ENCODE assay signal across 9 cellular contexts in the genomic region with DNA sequence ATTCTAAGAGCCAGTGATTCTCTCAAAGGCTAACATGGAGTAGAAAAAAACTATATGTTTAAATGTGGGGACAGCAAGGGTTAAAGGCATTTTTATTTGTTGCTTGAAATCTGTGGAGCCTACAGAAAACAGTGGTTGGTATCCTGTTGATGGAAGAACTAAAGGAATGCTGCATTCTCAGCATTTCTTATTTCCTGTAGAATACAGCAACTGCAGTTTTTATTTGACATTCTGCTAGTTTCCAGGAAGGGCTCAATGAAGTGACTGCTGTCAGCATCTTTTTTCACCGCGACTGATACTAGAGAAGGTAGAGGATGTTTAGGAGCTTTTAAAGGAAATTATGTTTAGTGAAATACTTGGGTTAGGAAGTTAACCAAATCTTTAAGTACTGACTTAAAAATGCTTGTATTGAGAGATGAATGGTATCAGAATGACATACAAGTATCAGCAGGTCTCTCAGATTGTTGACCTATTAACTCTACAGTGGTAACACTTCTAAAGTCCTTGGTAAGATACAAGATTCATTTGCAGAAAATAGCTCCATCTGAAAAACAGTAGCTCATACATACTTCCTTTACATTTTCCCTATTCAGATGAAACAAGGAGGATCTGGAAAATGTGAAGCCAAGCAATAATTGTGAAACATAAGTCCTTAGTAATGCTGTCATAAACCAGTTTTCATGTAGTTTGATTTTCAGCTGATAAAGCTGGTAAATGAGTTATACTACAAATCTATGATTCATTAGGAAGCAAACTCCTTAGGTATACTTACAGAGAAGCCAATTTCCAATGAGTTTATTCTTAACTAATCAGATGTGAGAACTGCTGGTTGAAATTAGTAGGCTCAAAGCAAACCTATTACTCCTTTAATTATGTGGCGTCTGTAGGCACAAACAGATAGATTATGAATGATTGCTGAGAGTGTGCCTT. TPM values are rescaled to one million over a fixed set of nuclear protein-coding genes. Genes with fewer than 3 reads are reported as not detected.
A peak's percentile ranks its signal among the peaks of the same experiment; 100 is the strongest.
DNase-seq lines count a peak whose midpoint lies in the region; ATAC-seq, FAIRE-seq and TF ChIP-seq lines count a peak whose summit lies in the region.
"Had no signal": no experiment of that assay in that cellular context is flagged by ENCODE, and none has a peak within 500 bp of the region (broad histone marks: within the 10 kb centered on the region; RNA-seq: fewer than 3 reads in every experiment).

No MANE protein-coding gene starts in this region.

- TF ChIP-seq CTCF in HFFc6 (IDR thresholded peaks at IDR 0.05) (no peak), astrocyte (IDR thresholded peaks at IDR 0.05; ENCODE audit: insufficient read depth, low read depth, low read length) (no peak), foreskin fibroblast (IDR thresholded peaks at IDR 0.05; ENCODE audit: low read depth, low read length) (no peak)

- no peaks in the 10 kb centered on the region for H3K9me3 Mint-ChIP-seq in HFFc6
- H3K9me3 Mint-ChIP-seq in astrocyte (ENCODE audit: unreplicated experiment) = no peaks in the 10 kb centered on the region
- no peaks in the 10 kb centered on the region for H3K9me3 Mint-ChIP-seq in memory B cell

- H4K20me1 ChIP-seq in astrocyte (ENCODE audit: insufficient read depth, low read length) = peaks cover 95% of the 10 kb centered on the region

- no peak overlapping the region for H3K27ac ChIP-seq in astrocyte (ENCODE audit: low read depth, low read length)

- H2AFZ ChIP-seq in astrocyte (ENCODE audit: low read depth, low read length) = no peak overlapping the region

- peaks cover 7% of the 10 kb centered on the region for H3K4me1 ChIP-seq in astrocyte (ENCODE audit: insufficient read depth, low read length)

- peaks cover 57% of the 10 kb centered on the region for H3K4me1 Mint-ChIP-seq in HFFc6 (ENCODE audit: low read depth)
- peaks cover 38% of the 10 kb centered on the region for H3K4me1 Mint-ChIP-seq in astrocyte (ENCODE audit: low read depth, unreplicated experiment)
- H3K4me1 Mint-ChIP-seq in memory B cell = peaks cover 17% of the 10 kb centered on the region

- H3K4me3 ChIP-seq in astrocyte (ENCODE audit: insufficient read depth, low read depth, low read length) = no peak overlapping the region
- H3K4me3 ChIP-seq in foreskin fibroblast (ENCODE audit: low read depth in 1 of 2, low read length in 2 of 2) = no peak overlapping the region

- H3K27ac Mint-ChIP-seq in HFFc6 = peak overlapping the region; percentile 72
- peak overlapping the region; percentile 85 for H3K27ac Mint-ChIP-seq in astrocyte (ENCODE audit: unreplicated experiment)
- peak overlapping the region; percentile 38 for H3K27ac Mint-ChIP-seq in memory B cell

- no peaks in the 10 kb centered on the region for H3K9me3 ChIP-seq in astrocyte (ENCODE audit: insufficient read depth, low read depth, low read length)

- peak overlapping the region; percentile 26 for H3K4me3 Mint-ChIP-seq in HFFc6
- peak overlapping the region; percentile 27 for H3K4me3 Mint-ChIP-seq in astrocyte (ENCODE audit: unreplicated experiment)
- H3K4me3 Mint-ChIP-seq in memory B cell = no peak overlapping the region

- DNase-seq in AG20443 (ENCODE audit: low spot score) (peak; percentile 11), HFFc6 (peak; percentile 20), astrocyte (ENCODE audit: low read depth) (no peak), memory B cell (ENCODE audit: low spot score in 2 of 2) (no peak), T1000 (lab: John Stamatoyannopoulos, UW) (no peak), foreskin fibroblast (no peak), SIG-M5 (lab: John Stamatoyannopoulos, UW) (no peak), NCI-H82 treated with DMSO at 0.1 percent for 48 hours (lab: John Stamatoyannopoulos, UW; ENCODE audit: unreplicated experiment) (no peak)
- DNase-seq: stimulated activated CD4-positive, alpha-beta T cell treated with anti-CD3 and anti-CD28 coated beads, Interleukin-4, amount 100 ng/mL, for 24 hours had no signal

- FAIRE-seq in astrocyte (lab: Jason Lieb, UNC) = peak; percentile 70

- H3K27me3 Mint-ChIP-seq in HFFc6 (ENCODE audit: insufficient read depth) (no peaks in the 10 kb centered on the region), astrocyte (ENCODE audit: low read depth, unreplicated experiment) (no peaks in the 10 kb centered on the region), memory B cell (no peaks in the 10 kb centered on the region)

- no peak for ATAC-seq in memory B cell (ENCODE audit: low read depth)

- H3K36me3 Mint-ChIP-seq in HFFc6 (ENCODE audit: low read depth) (peaks cover 17% of the 10 kb centered on the region), astrocyte (ENCODE audit: low read depth, unreplicated experiment) (peaks cover 7% of the 10 kb centered on the region), memory B cell (peaks cover 6% of the 10 kb centered on the region)

- peak overlapping the region; percentile 22 for H3K4me2 ChIP-seq in astrocyte (ENCODE audit: low read length)

- H3K9ac ChIP-seq in astrocyte (ENCODE audit: low read length) = no peak overlapping the region

- H3K79me2 ChIP-seq in astrocyte (ENCODE audit: insufficient read depth, low read length) = peaks cover 99% of the 10 kb centered on the region

- H3K36me3 ChIP-seq in astrocyte (ENCODE audit: insufficient read depth, low read length) = no peaks in the 10 kb centered on the region

- no peaks in the 10 kb centered on the region for H3K27me3 ChIP-seq in astrocyte (ENCODE audit: insufficient read depth, low read length)

RNA-seq across cellular contexts. Expression of a gene that starts 15.2 kb away (rescaled TPM):
- total RNA-seq in HFFc6 (2021; fragmentation: NEBNext Ultra II Directional; extraction: Animal tissue kit (Norgen Biotek cat#: 25700)) = 100 to 1,000 TPM; 354 to 460 (median 397) TPM
- total RNA-seq in astrocyte = 381 and 391 TPM in 2 replicates

Comparison
In these comparisons a context has a peak if more than half of its experiments do, and no peak if none do; other contexts are left out.
1. DNase-seq: peak in AG20443 (single experiment) and HFFc6 (single experiment); none in astrocyte (single experiment), memory B cell (0 of 2), T1000 (single experiment), foreskin fibroblast (0 of 2), SIG-M5 (single experiment) and NCI-H82 treated with DMSO at 0.1 percent for 48 hours (single experiment).
2. Peak in every context shown above with its lines, with median percentiles within 50 percentile points of each other: H3K27ac Mint-ChIP-seq.